ENCODE assay signal across 14 cellular contexts in the genomic region with DNA sequence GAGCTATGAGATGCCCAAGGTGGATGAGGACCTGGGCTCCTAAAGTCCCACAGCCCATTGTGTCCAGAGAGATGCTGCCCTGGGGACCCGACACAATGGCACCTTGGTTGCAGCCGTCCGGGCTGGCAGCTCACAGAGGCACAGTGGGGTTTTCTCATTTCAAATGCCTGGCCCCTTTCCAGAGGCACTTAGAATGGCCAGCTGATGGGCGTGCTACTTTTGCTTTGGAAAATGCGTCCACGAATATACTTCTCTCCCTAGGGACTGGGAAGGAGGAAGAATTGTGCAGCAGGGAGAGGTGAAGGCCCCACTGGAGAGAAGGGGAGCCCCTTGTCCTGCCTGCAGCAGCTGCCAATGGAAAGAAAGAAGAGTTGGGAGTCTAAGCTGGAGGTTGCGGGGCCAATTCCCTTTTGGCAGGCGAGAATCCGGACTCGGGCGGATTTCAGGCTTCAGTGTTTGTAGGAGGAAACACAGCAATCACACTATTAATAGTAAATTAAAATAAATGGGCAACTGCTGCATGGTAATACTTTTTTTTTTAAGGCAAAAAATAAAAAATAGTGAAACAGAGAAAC. TPM values are rescaled to one million over a fixed set of nuclear protein-coding genes. Genes with fewer than 3 reads are reported as not detected.
DNase-seq lines count a peak whose midpoint lies in the region; ATAC-seq, FAIRE-seq and TF ChIP-seq lines count a peak whose summit lies in the region.
"Had no signal": no experiment of that assay in that cellular context is flagged by ENCODE, and none has a peak within 500 bp of the region (broad histone marks: within the 10 kb centered on the region; RNA-seq: fewer than 3 reads in every experiment).

No MANE protein-coding gene starts in this region.

- peaks cover 60% of the 10 kb centered on the region for H3K4me1 Mint-ChIP-seq in activated naive CD4-positive, alpha-beta T cell treated with anti-CD3 and anti-CD28 coated beads, Interleukin-2, amount 10 ng/mL, durations not matched to agents 7 days and 5 days
- peaks cover 60% of the 10 kb centered on the region for H3K4me1 Mint-ChIP-seq in activated T-helper 2 cell treated with anti-CD3 and anti-CD28 coated beads, Interferon-gamma antibody, Interleukin-2, Interleukin-4, amounts not matched to agents 10 μg/mL and 5 μg/mL and 100 μg/mL, durations not matched to agents 14 hours and 24 hours and 36 hours (ENCODE audit: low read depth)

- peak overlapping the region; percentile 89 for H3K27ac Mint-ChIP-seq in activated naive CD4-positive, alpha-beta T cell treated with anti-CD3 and anti-CD28 coated beads, Interleukin-2, amount 10 ng/mL, durations not matched to agents 7 days and 5 days
- H3K27ac Mint-ChIP-seq in activated naive CD4-positive, alpha-beta T cell treated with anti-CD3 and anti-CD28 coated beads, Interleukin-2, amount 50 U/mL, for 72 hours = no peak overlapping the region
- H3K27ac Mint-ChIP-seq in activated T-helper 2 cell treated with anti-CD3 and anti-CD28 coated beads, Interferon-gamma antibody, Interleukin-2, Interleukin-4, amounts not matched to agents 10 μg/mL and 5 μg/mL and 100 μg/mL, durations not matched to agents 14 hours and 24 hours and 36 hours = peak overlapping the region; percentile 76

- DNase-seq in activated naive CD4-positive, alpha-beta T cell treated with anti-CD3 and anti-CD28 coated beads, Interleukin-2, amount 10 ng/mL, durations not matched to agents 7 days and 5 days = no peak
- no peak for DNase-seq in activated naive CD4-positive, alpha-beta T cell treated with anti-CD3 and anti-CD28 coated beads, Interleukin-2, amount 50 U/mL, for 72 hours (ENCODE audit: low spot score in 2 of 2)
- no peak for DNase-seq in activated T-helper 2 cell treated with anti-CD3 and anti-CD28 coated beads, Interferon-gamma antibody, Interleukin-2, Interleukin-4, amounts not matched to agents 10 μg/mL and 5 μg/mL and 100 μg/mL, durations not matched to agents 14 hours and 24 hours and 36 hours (ENCODE audit: low spot score)
- DNase-seq in lower lobe of right lung (no peak), urothelium cell line (ENCODE audit: low spot score) (no peak)
- DNase-seq: Caco-2, mesenchymal stem cell, NCI-H2227 treated with DMSO at 0.1 percent for 48 hours had no signal

- CTCF ChIA-PET in activated naive CD4-positive, alpha-beta T cell treated with anti-CD3 and anti-CD28 coated beads, Interleukin-2, amount 10 ng/mL, durations not matched to agents 7 days and 5 days (lab: Charles Lee) = interaction anchor here (0.9 to 9.6 kb wide), 15 partner anchors 9 to 321 kb away, joined by 3 to 489 read pairs (median 6); a partner anchor contains a TSS

- peaks cover 10% of the 10 kb centered on the region for H3K4me1 ChIP-seq in lower lobe of right lung
- H3K4me1 ChIP-seq: Caco-2, SJSA1 had no signal

- H3K36me3 Mint-ChIP-seq in activated naive CD4-positive, alpha-beta T cell treated with anti-CD3 and anti-CD28 coated beads, Interleukin-2, amount 10 ng/mL, durations not matched to agents 7 days and 5 days = peaks cover 34% of the 10 kb centered on the region
- H3K36me3 Mint-ChIP-seq in activated naive CD4-positive, alpha-beta T cell treated with anti-CD3 and anti-CD28 coated beads, Interleukin-2, amount 50 U/mL, for 72 hours = peaks cover 6 to 7% of the 10 kb centered on the region in 2 donors
- peaks cover 29% of the 10 kb centered on the region for H3K36me3 Mint-ChIP-seq in activated T-helper 2 cell treated with anti-CD3 and anti-CD28 coated beads, Interferon-gamma antibody, Interleukin-2, Interleukin-4, amounts not matched to agents 10 μg/mL and 5 μg/mL and 100 μg/mL, durations not matched to agents 14 hours and 24 hours and 36 hours (ENCODE audit: low read depth)

- no peaks in the 10 kb centered on the region for H3K36me3 ChIP-seq in lower lobe of right lung
- H3K36me3 ChIP-seq: SJSA1 had no signal

- no peak for TF ChIP-seq CTCF in lower lobe of right lung (IDR thresholded peaks at IDR 0.05)

- intact Hi-C loops in activated T-helper 2 cell treated with anti-CD3 and anti-CD28 coated beads, Interferon-gamma antibody, Interleukin-2, Interleukin-4, amounts not matched to agents 10 μg/mL and 5 μg/mL and 100 μg/mL, durations not matched to agents 14 hours and 24 hours and 36 hours (cut with micrococcal nuclease) = no loop called here
- intact Hi-C loops in lower lobe of right lung (cut with DNase I) = loop anchor here (5.0 kb wide), 1 partner anchor 53 kb away; no protein-coding TSS in a partner anchor

- H3K9me3 ChIP-seq in lower lobe of right lung = no peaks in the 10 kb centered on the region
- H3K9me3 ChIP-seq: Caco-2, SJSA1 had no signal

- H3K4me3 ChIP-seq in lower lobe of right lung = peak overlapping the region; percentile 53
- H3K4me3 ChIP-seq: SJSA1 had no signal

- FAIRE-seq in urothelium cell line (lab: Jason Lieb, UNC) = no peak
- FAIRE-seq: frontal cortex had no signal

- no peaks in the 10 kb centered on the region for H3K9me3 Mint-ChIP-seq in activated naive CD4-positive, alpha-beta T cell treated with anti-CD3 and anti-CD28 coated beads, Interleukin-2, amount 10 ng/mL, durations not matched to agents 7 days and 5 days
- no peaks in the 10 kb centered on the region for H3K9me3 Mint-ChIP-seq in activated naive CD4-positive, alpha-beta T cell treated with anti-CD3 and anti-CD28 coated beads, Interleukin-2, amount 50 U/mL, for 72 hours
- no peaks in the 10 kb centered on the region for H3K9me3 Mint-ChIP-seq in activated T-helper 2 cell treated with anti-CD3 and anti-CD28 coated beads, Interferon-gamma antibody, Interleukin-2, Interleukin-4, amounts not matched to agents 10 μg/mL and 5 μg/mL and 100 μg/mL, durations not matched to agents 14 hours and 24 hours and 36 hours

- H3K4me3 Mint-ChIP-seq in activated naive CD4-positive, alpha-beta T cell treated with anti-CD3 and anti-CD28 coated beads, Interleukin-2, amount 10 ng/mL, durations not matched to agents 7 days and 5 days = peak overlapping the region; percentile 100
- H3K4me3 Mint-ChIP-seq in activated T-helper 2 cell treated with anti-CD3 and anti-CD28 coated beads, Interferon-gamma antibody, Interleukin-2, Interleukin-4, amounts not matched to agents 10 μg/mL and 5 μg/mL and 100 μg/mL, durations not matched to agents 14 hours and 24 hours and 36 hours (ENCODE audit: low read depth) = peak overlapping the region; percentile 78

- ATAC-seq in activated naive CD4-positive, alpha-beta T cell treated with anti-CD3 and anti-CD28 coated beads, Interleukin-2, amount 50 U/mL, for 72 hours = no peak
- ATAC-seq in lower lobe of right lung = no peak
- ATAC-seq in HG03039 (IDR thresholded peaks at IDR 0.05; ENCODE audit: unreplicated experiment) = no peak
- ATAC-seq in GM19324 (IDR thresholded peaks at IDR 0.05; ENCODE audit: low FRiP score, unreplicated experiment) = no peak

- H3K27ac ChIP-seq in lower lobe of right lung = no peak overlapping the region
- peak overlapping the region; percentile 95 for H3K27ac ChIP-seq in temporal lobe (ENCODE audit: low read depth, low read length)
- H3K27ac ChIP-seq: SJSA1 had no signal

- H3K27me3 ChIP-seq in lower lobe of right lung (ENCODE audit: low read depth) = peaks cover 63% of the 10 kb centered on the region

- peaks cover 5% of the 10 kb centered on the region for H3K27me3 Mint-ChIP-seq in activated naive CD4-positive, alpha-beta T cell treated with anti-CD3 and anti-CD28 coated beads, Interleukin-2, amount 10 ng/mL, durations not matched to agents 7 days and 5 days
- no peaks in the 10 kb centered on the region for H3K27me3 Mint-ChIP-seq in activated T-helper 2 cell treated with anti-CD3 and anti-CD28 coated beads, Interferon-gamma antibody, Interleukin-2, Interleukin-4, amounts not matched to agents 10 μg/mL and 5 μg/mL and 100 μg/mL, durations not matched to agents 14 hours and 24 hours and 36 hours (ENCODE audit: low read depth)

RNA-seq across cellular contexts. Expression of a gene that starts 1.1 kb away (rescaled TPM):
- total RNA-seq in activated naive CD4-positive, alpha-beta T cell treated with anti-CD3 and anti-CD28 coated beads, Interleukin-2, amount 50 U/mL, for 72 hours = 10 to 100 TPM; 26.3 to 62.8 TPM
- 101 and 117 TPM in 2 replicates for total RNA-seq in activated T-helper 2 cell treated with anti-CD3 and anti-CD28 coated beads, Interferon-gamma antibody, Interleukin-2, Interleukin-4, amounts not matched to agents 10 μg/mL and 5 μg/mL and 100 μg/mL, durations not matched to agents 14 hours and 24 hours and 36 hours
- total RNA-seq in lower lobe of right lung (13.4 TPM), temporal lobe (not detected)
- total RNA-seq: Caco-2, frontal cortex, SJSA1, subcutaneous adipose tissue had no signal

Comparison
In these comparisons a context has a peak if more than half of its experiments do, and no peak if none do; other contexts are left out.
1. H3K27ac Mint-ChIP-seq: peak in activated naive CD4-positive, alpha-beta T cell treated with anti-CD3 and anti-CD28 coated beads, Interleukin-2, amount 10 ng/mL, durations not matched to agents 7 days and 5 days (single experiment) and activated T-helper 2 cell treated with anti-CD3 and anti-CD28 coated beads, Interferon-gamma antibody, Interleukin-2, Interleukin-4, amounts not matched to agents 10 μg/mL and 5 μg/mL and 100 μg/mL, durations not matched to agents 14 hours and 24 hours and 36 hours (single experiment); none in activated naive CD4-positive, alpha-beta T cell treated with anti-CD3 and anti-CD28 coated beads, Interleukin-2, amount 50 U/mL, for 72 hours (0 of 2).
2. RNA of a gene that starts 1.1 kb away (total RNA-seq): 101 to 117 TPM in activated T-helper 2 cell treated with anti-CD3 and anti-CD28 coated beads, Interferon-gamma antibody, Interleukin-2, Interleukin-4, amounts not matched to agents 10 μg/mL and 5 μg/mL and 100 μg/mL, durations not matched to agents 14 hours and 24 hours and 36 hours, 26.3 to 62.8 TPM in activated naive CD4-positive, alpha-beta T cell treated with anti-CD3 and anti-CD28 coated beads, Interleukin-2, amount 50 U/mL, for 72 hours and 13.4 TPM in lower lobe of right lung (single experiment); not detected in temporal lobe (single experiment); every median in the first group is over 10 times any median in the second.